ENCODE assay signal across 14 cellular contexts in the genomic region with DNA sequence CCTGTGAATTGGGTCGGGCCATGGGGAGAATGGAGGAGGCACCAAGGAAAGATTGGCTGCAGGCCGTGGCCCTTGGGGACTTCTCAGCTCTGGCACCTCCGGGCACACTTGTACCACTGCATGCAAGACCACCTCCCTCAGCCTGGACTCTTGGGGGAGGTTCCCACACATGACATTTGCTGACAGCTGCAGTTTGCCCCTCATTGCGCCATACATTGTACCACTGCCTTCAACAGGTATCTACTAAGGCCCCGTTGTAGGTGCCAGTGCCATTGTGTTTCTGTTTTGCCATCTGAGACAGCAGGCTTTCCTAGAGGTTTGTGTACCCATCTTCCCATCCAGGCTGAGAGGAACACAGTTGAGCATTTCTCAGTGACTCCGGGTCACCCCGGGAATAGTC.
DNase-seq lines count a peak whose midpoint lies in the region; ATAC-seq and TF ChIP-seq lines count a peak whose summit lies in the region.
"Had no signal": no experiment of that assay in that cellular context is flagged by ENCODE, and none has a peak within 500 bp of the region (broad histone marks: within the 10 kb centered on the region; RNA-seq: fewer than 3 reads in every experiment).

No MANE protein-coding gene starts in this region.

- H3K27me3 ChIP-seq in BLaER1 (no peaks in the 10 kb centered on the region), IMR-90 (ENCODE audit: control insufficient read depth, insufficient read depth, low read length) (no peaks in the 10 kb centered on the region), neural progenitor cell (no peaks in the 10 kb centered on the region)
- no peaks in the 10 kb centered on the region for H3K27me3 ChIP-seq in CD4-positive, alpha-beta memory T cell (ENCODE audit: insufficient read depth, low read length)

- H2AK5ac ChIP-seq in IMR-90 (ENCODE audit: low read depth, low read length), result no peak overlapping the region

- dilution Hi-C loops in IMR-90 (cut with HindIII; ENCODE audit: low sequenced_read_pairs, unreplicated experiment), result no loop called here

- H3K27ac Mint-ChIP-seq in dendritic cell treated with granulocyte-macrophage colony-stimulating factor and Interleukin-4, amounts not matched to agents 40 ng/mL and 50 ng/mL, for 4 days, result peak overlapping the region; percentile 26
- H3K27ac Mint-ChIP-seq in neural progenitor cell, result peak overlapping the region; percentile 6
- H3K27ac Mint-ChIP-seq in CD4-positive, alpha-beta memory T cell, result no peak overlapping the region
- H3K27ac Mint-ChIP-seq: CD4-positive, CD25-positive, alpha-beta regulatory T cell had no signal

- H3K79me1 ChIP-seq in IMR-90 (ENCODE audit: low read depth in 1 of 2, low read length in 2 of 2), result peaks cover 22 to 78% of the 10 kb centered on the region in 2 experiments

- H3K79me2 ChIP-seq in neural progenitor cell (ENCODE audit: low read depth), result no peaks in the 10 kb centered on the region

- H3K36me3 Mint-ChIP-seq in dendritic cell treated with granulocyte-macrophage colony-stimulating factor and Interleukin-4, amounts not matched to agents 40 ng/mL and 50 ng/mL, for 4 days (ENCODE audit: low read depth), result no peaks in the 10 kb centered on the region
- no peaks in the 10 kb centered on the region for H3K36me3 Mint-ChIP-seq in neural progenitor cell
- no peaks in the 10 kb centered on the region for H3K36me3 Mint-ChIP-seq in CD4-positive, alpha-beta memory T cell
- H3K36me3 Mint-ChIP-seq: CD4-positive, CD25-positive, alpha-beta regulatory T cell had no signal

- H3K4me1 Mint-ChIP-seq in dendritic cell treated with granulocyte-macrophage colony-stimulating factor and Interleukin-4, amounts not matched to agents 40 ng/mL and 50 ng/mL, for 4 days (ENCODE audit: low read depth), result peaks cover 19% of the 10 kb centered on the region
- H3K4me1 Mint-ChIP-seq in neural progenitor cell, result peaks cover 39% of the 10 kb centered on the region
- H3K4me1 Mint-ChIP-seq in CD4-positive, alpha-beta memory T cell, result no peaks in the 10 kb centered on the region
- H3K4me1 Mint-ChIP-seq: CD4-positive, CD25-positive, alpha-beta regulatory T cell had no signal

- no peaks in the 10 kb centered on the region for H3K27me3 Mint-ChIP-seq in dendritic cell treated with granulocyte-macrophage colony-stimulating factor and Interleukin-4, amounts not matched to agents 40 ng/mL and 50 ng/mL, for 4 days
- peaks cover 2% of the 10 kb centered on the region for H3K27me3 Mint-ChIP-seq in neural progenitor cell (ENCODE audit: insufficient read depth, low read depth)
- H3K27me3 Mint-ChIP-seq in CD4-positive, alpha-beta memory T cell, result no peaks in the 10 kb centered on the region
- H3K27me3 Mint-ChIP-seq: CD4-positive, CD25-positive, alpha-beta regulatory T cell had no signal

- no peak overlapping the region for H4K91ac ChIP-seq in IMR-90 (ENCODE audit: insufficient read depth, low read depth, low read length)

- no peak overlapping the region for H3K4me3 Mint-ChIP-seq in dendritic cell treated with granulocyte-macrophage colony-stimulating factor and Interleukin-4, amounts not matched to agents 40 ng/mL and 50 ng/mL, for 4 days
- H3K4me3 Mint-ChIP-seq in neural progenitor cell, result no peak overlapping the region
- H3K4me3 Mint-ChIP-seq in CD4-positive, alpha-beta memory T cell, result no peak overlapping the region
- H3K4me3 Mint-ChIP-seq: CD4-positive, CD25-positive, alpha-beta regulatory T cell had no signal

- no peak overlapping the region for H3K14ac ChIP-seq in IMR-90 (replicated peaks; ENCODE audit: low read depth, low read length)

- CTCF ChIA-PET in IMR-90 (lab: Yijun Ruan, JAX), result no interaction called here
- CTCF ChIA-PET in CD4-positive, alpha-beta memory T cell (lab: Charles Lee; ENCODE audit: partially characterized antibody), result no interaction called here

- peaks cover 50% of the 10 kb centered on the region for H3K4me1 ChIP-seq in BLaER1
- H3K4me1 ChIP-seq in IMR-90 (ENCODE audit: control insufficient read depth, insufficient read depth, low read length), result peaks cover 21% of the 10 kb centered on the region
- H3K4me1 ChIP-seq in neural progenitor cell, result peaks cover 11% of the 10 kb centered on the region
- no peaks in the 10 kb centered on the region for H3K4me1 ChIP-seq in CD4-positive, alpha-beta memory T cell (ENCODE audit: insufficient read depth, low read length)
- H3K4me1 ChIP-seq: Caco-2 had no signal

- ATAC-seq in IMR-90 (ENCODE audit: low read depth), result no peak
- no peak for ATAC-seq in HG02678 (IDR thresholded peaks at IDR 0.05; ENCODE audit: unreplicated experiment)
- no peak for ATAC-seq in stimulated activated naive CD8-positive, alpha-beta T cell treated with anti-CD3 and anti-CD28 coated beads, Interleukin-15, Interleukin-2, amounts not matched to agents 100 U/mL and 50 U/mL, for 24 hours

- H3K9ac ChIP-seq in BLaER1 (0 out of 2 replicates have a peak overlapping the region, but pooled peaks have one; percentile 19), IMR-90 (ENCODE audit: low read depth, low read length) (no peak overlapping the region), neural progenitor cell (no peak overlapping the region)
- H3K9ac ChIP-seq: GM23248, KMS-11 had no signal

- H2BK120ac ChIP-seq in IMR-90 (ENCODE audit: low read depth, low read length), result no peak overlapping the region

- no peaks in the 10 kb centered on the region for H3K9me3 ChIP-seq in BLaER1
- no peaks in the 10 kb centered on the region for H3K9me3 ChIP-seq in IMR-90 (ENCODE audit: control insufficient read depth, insufficient read depth, low read length)
- no peaks in the 10 kb centered on the region for H3K9me3 ChIP-seq in neural progenitor cell (ENCODE audit: low read depth)
- no peaks in the 10 kb centered on the region for H3K9me3 ChIP-seq in CD4-positive, alpha-beta memory T cell (ENCODE audit: control insufficient read depth in 1 of 2, low read length in 2 of 2)
- H3K9me3 ChIP-seq: Caco-2 had no signal

- H3K4ac ChIP-seq in IMR-90 (ENCODE audit: low read depth, low read length), result no peak overlapping the region

- no TSS peak for BruUV-seq in IMR-90 (replicated peaks; lab: Mats Ljungman, UMichigan)

- no peak for TF ChIP-seq CTCF in IMR-90 (conservative IDR thresholded peaks at IDR 0.05; ENCODE audit: low read depth, low read length)
- TF ChIP-seq CTCF in neural progenitor cell (IDR thresholded peaks at IDR 0.05), result no peak

- in situ Hi-C loops in IMR-90 (cut with MboI; ENCODE audit: low sequenced_read_pairs) (no loop called here), KBM-7 (cut with MboI; ENCODE audit: low pct_unique_long_range_greater_than_20kb, low sequenced_read_pairs) (no loop called here)

- no peaks in the 10 kb centered on the region for H3K36me3 ChIP-seq in BLaER1
- H3K36me3 ChIP-seq in IMR-90 (ENCODE audit: control insufficient read depth, insufficient read depth, low read length), result no peaks in the 10 kb centered on the region
- H3K36me3 ChIP-seq in neural progenitor cell, result no peaks in the 10 kb centered on the region
- no peaks in the 10 kb centered on the region for H3K36me3 ChIP-seq in CD4-positive, alpha-beta memory T cell (ENCODE audit: insufficient read depth, low read length)

- H3K4me3 ChIP-seq in BLaER1 (no peak overlapping the region), IMR-90 (ENCODE audit: insufficient read depth, low read depth, low read length) (no peak overlapping the region), neural progenitor cell (no peak overlapping the region)
- H3K4me3 ChIP-seq in CD4-positive, alpha-beta memory T cell (ENCODE audit: low read length in 2 of 2), result no peak overlapping the region
- H3K4me3 ChIP-seq: GM23248 had no signal

- POLR2A ChIA-PET in IMR-90 (lab: Charles Lee; ENCODE audit: unreplicated experiment), result no interaction called here
- POLR2A ChIA-PET in CD4-positive, alpha-beta memory T cell (lab: Charles Lee; ENCODE audit: partially characterized antibody), result no interaction called here

- no peak overlapping the region for H2BK5ac ChIP-seq in IMR-90 (ENCODE audit: low read depth, low read length, poor library complexity, severe bottlenecking)

- H3K9me3 Mint-ChIP-seq in dendritic cell treated with granulocyte-macrophage colony-stimulating factor and Interleukin-4, amounts not matched to agents 40 ng/mL and 50 ng/mL, for 4 days, result no peaks in the 10 kb centered on the region
- no peaks in the 10 kb centered on the region for H3K9me3 Mint-ChIP-seq in neural progenitor cell
- no peaks in the 10 kb centered on the region for H3K9me3 Mint-ChIP-seq in CD4-positive, alpha-beta memory T cell
- H3K9me3 Mint-ChIP-seq: CD4-positive, CD25-positive, alpha-beta regulatory T cell had no signal

- H4K8ac ChIP-seq in IMR-90 (ENCODE audit: low read depth in 2 of 2, low read length in 2 of 2), result no peak overlapping the region

- no peak overlapping the region for H3K56ac ChIP-seq in IMR-90 (ENCODE audit: extremely low read depth, insufficient read depth, low read length)

- H4K20me1 ChIP-seq in BLaER1 (peaks cover 52% of the 10 kb centered on the region), IMR-90 (ENCODE audit: insufficient read depth, low read length) (peaks cover 20% of the 10 kb centered on the region), neural progenitor cell (ENCODE audit: low read depth) (no peaks in the 10 kb centered on the region)

- no peak overlapping the region for H3K18ac ChIP-seq in IMR-90 (ENCODE audit: low read depth, low read length)

- H3F3A ChIP-seq in neural progenitor cell (ENCODE audit: low read depth), result no peaks in the 10 kb centered on the region

- no peak overlapping the region for H4K5ac ChIP-seq in IMR-90 (ENCODE audit: low read depth, low read length)

- TF ChIP-seq POLR2A in IMR-90 (IDR thresholded peaks at IDR 0.05; ENCODE audit: low read depth, low read length), result no peak

- peak overlapping the region; percentile 60 for H3K4me2 ChIP-seq in BLaER1
- no peak overlapping the region for H3K4me2 ChIP-seq in IMR-90 (ENCODE audit: low read depth, low read length)
- no peak overlapping the region for H3K4me2 ChIP-seq in neural progenitor cell
- H3K4me2 ChIP-seq: KMS-11 had no signal

- DNase-seq in IMR-90, result no peak
- no peak for DNase-seq in neural progenitor cell (ENCODE audit: low spot score)
- no peak for DNase-seq in CD4-positive, alpha-beta memory T cell
- no peak for DNase-seq in KBM-7
- DNase-seq in stimulated activated naive CD8-positive, alpha-beta T cell treated with anti-CD3 and anti-CD28 coated beads, Interleukin-15, Interleukin-2, amounts not matched to agents 100 U/mL and 50 U/mL, for 24 hours, result no peak
- DNase-seq: 8988T; Caco-2; CD4-positive, CD25-positive, alpha-beta regulatory T cell; GM23248; HCEC 1CT had no signal

- H2BK15ac ChIP-seq in IMR-90 (ENCODE audit: low read depth, low read length), result no peak overlapping the region

- H2AFZ ChIP-seq in IMR-90 (replicated peaks; ENCODE audit: low read length, poor library complexity) (no peak overlapping the region), neural progenitor cell (replicated peaks) (no peak overlapping the region)
- H2AFZ ChIP-seq: GM23248 had no signal

- no peak for TF ChIP-seq RAD21 in IMR-90 (IDR thresholded peaks at IDR 0.05; ENCODE audit: low read length)

- H2AK9ac ChIP-seq in IMR-90 (replicated peaks; ENCODE audit: low read depth, low read length, poor library complexity), result no peak overlapping the region

- WGBS in IMR-90 (ENCODE audit: extremely low coverage in 2 of 2, insufficient read length in 1 of 2), 2 experiments, result no CpG with 5 or more reads among the region's 7 CpGs

- H3K27ac ChIP-seq in BLaER1, result peak overlapping the region; percentile 41
- no peak overlapping the region for H3K27ac ChIP-seq in IMR-90 (ENCODE audit: insufficient read depth, low read length)
- no peak overlapping the region for H3K27ac ChIP-seq in neural progenitor cell
- no peak overlapping the region for H3K27ac ChIP-seq in CD4-positive, alpha-beta memory T cell (ENCODE audit: low read depth, low read length)
- H3K27ac ChIP-seq: GM23248, KMS-11 had no signal

- H3K23ac ChIP-seq in IMR-90 (ENCODE audit: low read depth, low read length), result no peak overlapping the region

- peaks cover 39% of the 10 kb centered on the region for H3K9me1 ChIP-seq in IMR-90 (ENCODE audit: insufficient read depth, low read length)

- no peak overlapping the region for H2BK20ac ChIP-seq in IMR-90 (ENCODE audit: low read depth, low read length)

- intact Hi-C loops in IMR-90 (cut with micrococcal nuclease), result no loop called here
- intact Hi-C loops in dendritic cell treated with granulocyte-macrophage colony-stimulating factor and Interleukin-4, amounts not matched to agents 40 ng/mL and 50 ng/mL, for 4 days (cut with micrococcal nuclease), result no loop called here
- intact Hi-C loops in CD4-positive, alpha-beta memory T cell (cut with micrococcal nuclease), result no loop called here

Comparison
In these comparisons a context has a peak if more than half of its experiments do, and no peak if none do; other contexts are left out.
1. H3K27ac Mint-ChIP-seq: peak in dendritic cell treated with granulocyte-macrophage colony-stimulating factor and Interleukin-4, amounts not matched to agents 40 ng/mL and 50 ng/mL, for 4 days (single experiment) and neural progenitor cell (single experiment); none in CD4-positive, alpha-beta memory T cell (0 of 7).